1 cellular context compared by ENCODE assay signal in genomic region chrX:44953734-44954502, GRCh38.
TF ChIP-seq lines count a peak whose summit lies in the region.

No MANE protein-coding gene starts in this region.

TF ChIP-seq in WTC11, 78 proteins besides CTCF, POLR2A, EP300 and RAD21:
- TF ChIP-seq PRRX2 (CRISPR knock-in tag; IDR thresholded peaks at IDR 0.05) (no peak), ZNF138 (CRISPR knock-in tag; conservative IDR thresholded peaks at IDR 0.05) (no peak), NR2C2 (CRISPR knock-in tag; IDR thresholded peaks at IDR 0.05) (no peak), ZBTB21 (CRISPR knock-in tag; IDR thresholded peaks at IDR 0.05; ENCODE audit: borderline replicate concordance) (no peak), CBFB (CRISPR knock-in tag; IDR thresholded peaks at IDR 0.05; ENCODE audit: low read depth) (no peak), ZMAT4 (CRISPR knock-in tag; IDR thresholded peaks at IDR 0.05) (no peak), ERG (CRISPR knock-in tag; IDR thresholded peaks at IDR 0.05) (no peak), TEAD1 (CRISPR knock-in tag; IDR thresholded peaks at IDR 0.05) (no peak), ATF6 (CRISPR knock-in tag; IDR thresholded peaks at IDR 0.05) (no peak), TP53 (CRISPR knock-in tag; IDR thresholded peaks at IDR 0.05) (no peak), NR1H2 (CRISPR knock-in tag; IDR thresholded peaks at IDR 0.05) (no peak), MLX (CRISPR knock-in tag; IDR thresholded peaks at IDR 0.05) (no peak), ZNF232 (CRISPR knock-in tag; IDR thresholded peaks at IDR 0.05) (no peak)
